Comparison of ENCODE assay signal across 10 cellular contexts in the genomic region with DNA sequence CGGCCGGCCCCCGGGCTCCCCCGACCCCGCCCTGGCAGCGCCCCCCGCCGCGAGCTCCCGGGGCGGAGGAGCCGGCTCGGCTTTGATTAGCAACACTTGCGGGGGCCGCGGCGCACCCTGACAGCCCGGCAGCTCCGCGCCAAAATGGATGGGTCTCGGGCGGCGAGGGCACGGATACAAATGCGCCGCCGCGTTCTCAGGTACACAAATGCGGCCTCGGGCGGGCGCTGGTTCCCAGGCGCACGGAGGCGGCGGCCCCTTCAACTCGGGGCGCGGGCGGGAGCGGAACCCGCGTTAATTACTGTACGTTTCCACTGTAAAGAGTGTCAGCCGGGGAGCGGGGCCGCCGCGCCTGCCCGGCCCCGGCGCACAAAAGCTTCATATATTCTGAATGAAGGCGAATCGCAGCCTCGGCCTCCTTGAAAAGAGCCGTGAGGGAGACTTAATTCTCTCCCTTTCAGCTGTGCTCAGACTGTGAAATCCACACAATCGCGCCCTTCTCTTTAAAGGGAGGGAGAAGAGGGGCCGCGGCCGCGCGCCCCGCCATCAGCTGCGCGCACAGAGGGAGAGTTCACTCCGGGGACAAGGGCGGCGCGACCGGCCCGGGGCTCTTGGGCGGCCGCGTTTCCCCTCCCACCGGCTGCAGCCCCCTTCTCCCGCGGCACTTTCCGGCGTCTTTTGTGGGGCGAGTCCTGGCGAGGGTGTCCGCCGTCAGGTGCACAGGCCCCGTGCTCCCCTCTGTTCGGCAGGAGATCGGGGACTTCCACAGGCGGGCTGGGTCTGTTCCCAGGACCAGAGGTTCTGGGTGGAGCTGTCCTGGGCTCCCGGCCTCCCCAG. TPM values are rescaled to one million over a fixed set of nuclear protein-coding genes. Genes with fewer than 3 reads are reported as not detected.
DNase-seq lines count a peak whose midpoint lies in the region; ATAC-seq, FAIRE-seq and TF ChIP-seq lines count a peak whose summit lies in the region.
"Had no signal": no experiment of that assay in that cellular context is flagged by ENCODE, and none has a peak within 500 bp of the region (broad histone marks: within the 10 kb centered on the region; RNA-seq: fewer than 3 reads in every experiment).

No MANE protein-coding gene starts in this region.

- FAIRE-seq in keratinocyte (lab: Jason Lieb, UNC) = no peak
- FAIRE-seq: endothelial cell of umbilical vein had no signal

- no peaks in the 10 kb centered on the region for H3K9me1 ChIP-seq in keratinocyte (ENCODE audit: control insufficient read depth, extremely low read depth, insufficient read depth, low read length)

- peak; percentile 13 for DNase-seq in activated CD4-positive, alpha-beta T cell treated with anti-CD3 and anti-CD28 coated beads for 48 hours
- DNase-seq in activated CD4-positive, alpha-beta T cell treated with anti-CD3 and anti-CD28 coated beads, Interleukin-2, amount 10 ng/mL, durations not matched to agents 24 days and 14 days = no peak
- DNase-seq in astrocyte of the spinal cord (ENCODE audit: low read depth, low spot score) (no peak), keratinocyte (ENCODE audit: low read depth, low spot score) (no peak), tibial nerve (ENCODE audit: low spot score in 2 of 2) (no peak), LoVo (ENCODE audit: low spot score) (no peak)

- H3K9ac ChIP-seq in keratinocyte (ENCODE audit: control insufficient read depth, extremely low read depth, insufficient read depth, low read length) = no peak overlapping the region
- H3K9ac ChIP-seq: BLaER1 had no signal

- H3K9me3 ChIP-seq in keratinocyte (ENCODE audit: control insufficient read depth, low read depth, low read length) (no peaks in the 10 kb centered on the region), tibial nerve (no peaks in the 10 kb centered on the region)

- in situ Hi-C loops in astrocyte of the spinal cord (cut with HindIII; ENCODE audit: low sequenced_read_pairs) = no loop called here

- H3K36me3 ChIP-seq in keratinocyte (ENCODE audit: control insufficient read depth in 2 of 2, extremely low read depth in 1 of 2, insufficient read depth in 2 of 2, low read length in 2 of 2) = no peaks in the 10 kb centered on the region
- H3K36me3 ChIP-seq in tibial nerve = no peaks in the 10 kb centered on the region
- H3K36me3 ChIP-seq: BLaER1 had no signal

- H3K4me2 ChIP-seq in keratinocyte (ENCODE audit: control insufficient read depth, extremely low read depth, insufficient read depth, low read depth, low read length) = peak overlapping the region; percentile 76
- H3K4me2 ChIP-seq: BLaER1 had no signal

- H2AFZ ChIP-seq in keratinocyte (ENCODE audit: control insufficient read depth, low read length) = peak overlapping the region; percentile 66

- H3K27me3 ChIP-seq in keratinocyte (ENCODE audit: control insufficient read depth, extremely low read depth, insufficient read depth, low read length) (peaks cover 8% of the 10 kb centered on the region), tibial nerve (peaks cover 0 to 60% of the 10 kb centered on the region in 2 donors)
- H3K27me3 ChIP-seq: BLaER1 had no signal

- H3K36me3 Mint-ChIP-seq in activated CD4-positive, alpha-beta T cell treated with anti-CD3 and anti-CD28 coated beads, Interleukin-2, amount 10 ng/mL, durations not matched to agents 24 days and 14 days (ENCODE audit: low read depth) = no peaks in the 10 kb centered on the region

- TF ChIP-seq CTCF in astrocyte of the spinal cord (IDR thresholded peaks at IDR 0.05; ENCODE audit: low read depth, low read length) = no peak
- no peak for TF ChIP-seq CTCF in keratinocyte (optimal IDR thresholded peaks at IDR 0.05 in 1 of 3, IDR thresholded peaks at IDR 0.05 in 1 of 3, conservative IDR thresholded peaks at IDR 0.05 in 1 of 3; ENCODE audit: extremely low read depth in 1 of 3, insufficient read depth in 2 of 3, low read length in 3 of 3)
- no peak for TF ChIP-seq CTCF in tibial nerve (IDR thresholded peaks at IDR 0.05)

- no peak for TF ChIP-seq EP300 in tibial nerve (IDR thresholded peaks at IDR 0.05)

- H3K79me2 ChIP-seq in keratinocyte (ENCODE audit: control insufficient read depth, insufficient read depth, low read length) = no peaks in the 10 kb centered on the region

- peaks cover 26% of the 10 kb centered on the region for H3K27me3 Mint-ChIP-seq in activated CD4-positive, alpha-beta T cell treated with anti-CD3 and anti-CD28 coated beads, Interleukin-2, amount 10 ng/mL, durations not matched to agents 24 days and 14 days

- H3K4me3 ChIP-seq in astrocyte of the spinal cord (ENCODE audit: low read depth, low read length) (peak overlapping the region; percentile 37), keratinocyte (ENCODE audit: control insufficient read depth in 2 of 3, extremely low read depth in 1 of 3, insufficient read depth in 2 of 3, low read depth in 1 of 3, low read length in 3 of 3) (peak overlapping the region; percentile 35 to 67 (median 56)), tibial nerve (peak overlapping the region in 3 of 4 donors; percentile 12 to 37 (median 33))
- H3K4me3 ChIP-seq: BLaER1 had no signal

- H3K4me3 Mint-ChIP-seq in activated CD4-positive, alpha-beta T cell treated with anti-CD3 and anti-CD28 coated beads, Interleukin-2, amount 10 ng/mL, durations not matched to agents 24 days and 14 days = no peak overlapping the region

- intact Hi-C loops in activated CD4-positive, alpha-beta T cell treated with anti-CD3 and anti-CD28 coated beads, Interleukin-2, amount 10 ng/mL, durations not matched to agents 24 days and 14 days (cut with micrococcal nuclease) = no loop called here

- ATAC-seq in HG02885 (IDR thresholded peaks at IDR 0.05; ENCODE audit: poor library complexity, unreplicated experiment) (no peak), HG03342 (IDR thresholded peaks at IDR 0.05; ENCODE audit: unreplicated experiment) (no peak)

- H3K4me1 ChIP-seq in keratinocyte (ENCODE audit: control insufficient read depth, extremely low read depth, insufficient read depth, low read length) = peaks cover 2% of the 10 kb centered on the region
- H3K4me1 ChIP-seq in tibial nerve = peaks cover 0 to 11% (median 3%) of the 10 kb centered on the region in 4 donors
- H3K4me1 ChIP-seq: BLaER1 had no signal

- H3K27ac ChIP-seq in keratinocyte (ENCODE audit: control insufficient read depth, insufficient read depth, low read length) (no peak overlapping the region), tibial nerve (no peak overlapping the region)
- H3K27ac ChIP-seq: BLaER1 had no signal

- H4K20me1 ChIP-seq in keratinocyte (ENCODE audit: control insufficient read depth, extremely low read depth, insufficient read depth, low read length) = no peaks in the 10 kb centered on the region
- H4K20me1 ChIP-seq: BLaER1 had no signal

- dilution Hi-C loops in keratinocyte (cut with MboI; ENCODE audit: extremely low pct_ligation_motif_present, low sequenced_read_pairs) = no loop called here

- no peak for TF ChIP-seq POLR2A in tibial nerve (IDR thresholded peaks at IDR 0.05)

- no peaks in the 10 kb centered on the region for H3K4me1 Mint-ChIP-seq in activated CD4-positive, alpha-beta T cell treated with anti-CD3 and anti-CD28 coated beads, Interleukin-2, amount 10 ng/mL, durations not matched to agents 24 days and 14 days

- H3K27ac Mint-ChIP-seq in activated CD4-positive, alpha-beta T cell treated with anti-CD3 and anti-CD28 coated beads, Interleukin-2, amount 10 ng/mL, durations not matched to agents 24 days and 14 days = no peak overlapping the region

- no peaks in the 10 kb centered on the region for H3K9me3 Mint-ChIP-seq in activated CD4-positive, alpha-beta T cell treated with anti-CD3 and anti-CD28 coated beads, Interleukin-2, amount 10 ng/mL, durations not matched to agents 24 days and 14 days

- WGBS in tibial nerve, 2 donors = 2 to 3% methylated on average over 52 to 73 of the region's 89 CpGs

RNA-seq across cellular contexts. Expression of gene MSX2, which starts 27.0 kb away (rescaled TPM):
- not detected in 2 replicates for total RNA-seq in activated CD4-positive, alpha-beta T cell treated with anti-CD3 and anti-CD28 coated beads, Interleukin-2, amount 10 ng/mL, durations not matched to agents 24 days and 14 days
- 2.7 to 4.0 TPM (median 3.6 TPM) in 3 replicates for polyA plus RNA-seq in keratinocyte
- 2.1 TPM for polyA plus RNA-seq in keratinocyte (2011; ENCODE audit: low read depth)
- polyA plus RNA-seq in keratinocyte (2011; cell fraction: cytosol; rRNA removed) = 3.2 and 3.8 TPM in 2 replicates
- polyA plus RNA-seq in keratinocyte (2011; cell fraction: nucleus; rRNA removed) = 3.3 and 4.1 TPM in 2 replicates
- 3.2 and 4.3 TPM in 2 replicates for polyA plus RNA-seq in keratinocyte (2012; ENCODE audit: low replicate concordance)
- 4.0 to 7.7 TPM (median 5.7 TPM) in 3 replicates for polyA minus RNA-seq in keratinocyte
- 3.5 TPM for polyA minus RNA-seq in keratinocyte (2011; cell fraction: cytosol; rRNA and poly(A)+ RNA removed)
- polyA minus RNA-seq in keratinocyte (2011; cell fraction: nucleus; rRNA and poly(A)+ RNA removed) = 2.0 and 2.3 TPM in 2 replicates
- 1 to 10 TPM in 1 of 4 donors, under 1 TPM in 2, not detected in 1; 0.44 to 1.3 (median 0.60) TPM for total RNA-seq in tibial nerve
- total RNA-seq: endothelial cell of umbilical vein had no signal
- polyA plus RNA-seq: endothelial cell of umbilical vein had no signal
